Comparison of ENCODE assay signal across 11 cellular contexts in the genomic region with DNA sequence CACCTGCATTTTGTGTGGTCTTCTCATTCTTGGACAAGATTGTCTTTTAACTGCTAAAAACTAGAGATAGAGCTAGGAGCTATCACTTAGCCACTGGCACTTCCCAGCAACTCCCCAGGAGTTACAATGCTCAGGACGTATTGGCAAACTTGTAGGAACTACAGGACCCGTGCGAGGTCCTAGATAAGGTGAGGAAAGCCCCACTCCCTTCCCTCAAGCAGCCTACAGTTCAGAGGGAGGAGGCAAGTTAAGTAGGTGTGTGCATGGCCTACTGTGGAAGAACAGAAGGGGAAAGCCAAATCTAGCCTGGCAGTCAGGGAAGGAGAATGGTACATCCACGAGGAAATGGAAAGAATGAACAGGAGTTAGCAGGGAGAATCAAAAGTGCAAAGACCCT.
DNase-seq lines count a peak whose midpoint lies in the region; ATAC-seq and TF ChIP-seq lines count a peak whose summit lies in the region.
"Had no signal": no experiment of that assay in that cellular context is flagged by ENCODE, and none has a peak within 500 bp of the region (broad histone marks: within the 10 kb centered on the region; RNA-seq: fewer than 3 reads in every experiment).

No MANE protein-coding gene starts in this region.

- H3K9me3 ChIP-seq in OCI-LY1 (ENCODE audit: low read length) (no peaks in the 10 kb centered on the region), esophagus muscularis mucosa (no peaks in the 10 kb centered on the region)
- H3K9me3 ChIP-seq: tibial nerve had no signal

- intact Hi-C loops in esophagus muscularis mucosa (cut with DNase I) = no loop called here
- intact Hi-C loops in activated CD4-positive, alpha-beta T cell treated with anti-CD3 and anti-CD28 coated beads, Interleukin-2, amount 10 ng/mL, durations not matched to agents 24 days and 14 days (cut with micrococcal nuclease) = no loop called here

- ATAC-seq in activated T-cell treated with anti-CD3 and anti-CD28 coated beads, Interleukin-2, amount 50 U/mL, for 4 hours = peak in 1 of 2 donors; percentile 14
- ATAC-seq in stimulated activated naive CD8-positive, alpha-beta T cell treated with anti-CD3 and anti-CD28 coated beads, Interleukin-15, amount 100 ng/mL, for 72 hours = no peak
- ATAC-seq in GM21360 (IDR thresholded peaks at IDR 0.05; ENCODE audit: unreplicated experiment) = no peak

- H3K36me3 Mint-ChIP-seq in activated T-cell treated with anti-CD3 and anti-CD28 coated beads, Interleukin-2, amount 50 U/mL, for 4 hours (ENCODE audit: insufficient read depth) = no peaks in the 10 kb centered on the region
- H3K36me3 Mint-ChIP-seq in activated CD4-positive, alpha-beta T cell treated with anti-CD3 and anti-CD28 coated beads, Interleukin-2, amount 10 ng/mL, durations not matched to agents 24 days and 14 days (ENCODE audit: low read depth) = no peaks in the 10 kb centered on the region

- no peak for TF ChIP-seq EP300 in esophagus muscularis mucosa (IDR thresholded peaks at IDR 0.05)

- no peak overlapping the region for H3K9ac ChIP-seq in OCI-LY1 (ENCODE audit: low read length)

- no peaks in the 10 kb centered on the region for H3K9me2 ChIP-seq in OCI-LY1 (ENCODE audit: low read depth, low read length)

- TF ChIP-seq POLR2A in esophagus muscularis mucosa (IDR thresholded peaks at IDR 0.05; ENCODE audit: low read depth) = no peak

- H3K4me1 ChIP-seq in OCI-LY1 (ENCODE audit: insufficient read depth, low read length, severe bottlenecking) (peaks cover 7% of the 10 kb centered on the region), esophagus muscularis mucosa (peaks cover 12 to 28% (median 20%) of the 10 kb centered on the region in 4 donors)

- H3K36me3 ChIP-seq in OCI-LY1 (ENCODE audit: insufficient read depth, low read length) (no peaks in the 10 kb centered on the region), esophagus muscularis mucosa (no peaks in the 10 kb centered on the region)
- H3K36me3 ChIP-seq: tibial nerve had no signal

- H3K4me2 ChIP-seq in OCI-LY1 (ENCODE audit: low read length) = peak overlapping the region; percentile 43; the same call in 1 of the 2 replicates

- no peaks in the 10 kb centered on the region for H3K79me2 ChIP-seq in OCI-LY1 (ENCODE audit: insufficient read depth, low read length)

- peaks cover 8% of the 10 kb centered on the region for H3K27me3 Mint-ChIP-seq in activated T-cell treated with anti-CD3 and anti-CD28 coated beads, Interleukin-2, amount 50 U/mL, for 4 hours (ENCODE audit: low read depth)
- H3K27me3 Mint-ChIP-seq in stimulated activated naive CD8-positive, alpha-beta T cell treated with anti-CD3 and anti-CD28 coated beads, Interleukin-15, amount 100 ng/mL, for 72 hours = peaks cover 22% of the 10 kb centered on the region
- peaks cover 21% of the 10 kb centered on the region for H3K27me3 Mint-ChIP-seq in activated CD4-positive, alpha-beta T cell treated with anti-CD3 and anti-CD28 coated beads, Interleukin-2, amount 10 ng/mL, durations not matched to agents 24 days and 14 days

- H3K4me3 Mint-ChIP-seq in activated T-cell treated with anti-CD3 and anti-CD28 coated beads, Interleukin-2, amount 50 U/mL, for 4 hours = peak overlapping the region; percentile 74
- H3K4me3 Mint-ChIP-seq in stimulated activated naive CD8-positive, alpha-beta T cell treated with anti-CD3 and anti-CD28 coated beads, Interleukin-15, amount 100 ng/mL, for 72 hours = peak overlapping the region; percentile 67 to 81
- H3K4me3 Mint-ChIP-seq in activated CD4-positive, alpha-beta T cell treated with anti-CD3 and anti-CD28 coated beads, Interleukin-2, amount 10 ng/mL, durations not matched to agents 24 days and 14 days = no peak overlapping the region

- no peak overlapping the region for H3K27ac Mint-ChIP-seq in stimulated activated naive CD8-positive, alpha-beta T cell treated with anti-CD3 and anti-CD28 coated beads, Interleukin-15, amount 100 ng/mL, for 72 hours
- H3K27ac Mint-ChIP-seq in activated CD4-positive, alpha-beta T cell treated with anti-CD3 and anti-CD28 coated beads, Interleukin-2, amount 10 ng/mL, durations not matched to agents 24 days and 14 days = no peak overlapping the region

- H3K27ac ChIP-seq in OCI-LY1 (ENCODE audit: low read depth, low read length, poor library complexity, severe bottlenecking) (no peak overlapping the region), esophagus muscularis mucosa (replicated peaks in 1 of 4) (peak overlapping the region; percentile 21 to 61 (median 57))

- H3K4me1 Mint-ChIP-seq in activated T-cell treated with anti-CD3 and anti-CD28 coated beads, Interleukin-2, amount 50 U/mL, for 4 hours (ENCODE audit: low read depth) = peaks cover 10% of the 10 kb centered on the region
- peaks cover 24% of the 10 kb centered on the region for H3K4me1 Mint-ChIP-seq in stimulated activated naive CD8-positive, alpha-beta T cell treated with anti-CD3 and anti-CD28 coated beads, Interleukin-15, amount 100 ng/mL, for 72 hours
- H3K4me1 Mint-ChIP-seq in activated CD4-positive, alpha-beta T cell treated with anti-CD3 and anti-CD28 coated beads, Interleukin-2, amount 10 ng/mL, durations not matched to agents 24 days and 14 days = peaks cover 8% of the 10 kb centered on the region

- no peak overlapping the region for H3K4me3 ChIP-seq in OCI-LY1 (ENCODE audit: low read depth, low read length, poor library complexity, severe bottlenecking)
- peak overlapping the region in 1 of 4 donors; percentile 20 for H3K4me3 ChIP-seq in esophagus muscularis mucosa

- no peak for DNase-seq in activated T-cell treated with anti-CD3 and anti-CD28 coated beads, Interleukin-2, amount 50 U/mL, for 4 hours
- DNase-seq in activated T-cell treated with anti-CD3 and anti-CD28 coated beads, Interleukin-2, amount 50 U/mL, for 1 hour = no peak
- DNase-seq in esophagus muscularis mucosa (ENCODE audit: extremely low spot score) (no peak), GOT3 (lab: John Stamatoyannopoulos, UW) (no peak)
- DNase-seq in stimulated activated naive CD8-positive, alpha-beta T cell treated with anti-CD3 and anti-CD28 coated beads, Interleukin-15, amount 100 ng/mL, for 72 hours = no peak
- DNase-seq in activated CD4-positive, alpha-beta T cell treated with anti-CD3 and anti-CD28 coated beads, Interleukin-2, amount 10 ng/mL, durations not matched to agents 24 days and 14 days = no peak
- DNase-seq: 8988T, MM.1S had no signal

- no peak overlapping the region for H2AFZ ChIP-seq in OCI-LY1 (ENCODE audit: low read length)

- H3K27me3 ChIP-seq in OCI-LY1 (ENCODE audit: insufficient read depth, low read length) (no peaks in the 10 kb centered on the region; the same call in 1 of the 2 replicates), esophagus muscularis mucosa (no peaks in the 10 kb centered on the region)
- H3K27me3 ChIP-seq: tibial nerve had no signal

- no peaks in the 10 kb centered on the region for H3K9me3 Mint-ChIP-seq in activated T-cell treated with anti-CD3 and anti-CD28 coated beads, Interleukin-2, amount 50 U/mL, for 4 hours
- H3K9me3 Mint-ChIP-seq in stimulated activated naive CD8-positive, alpha-beta T cell treated with anti-CD3 and anti-CD28 coated beads, Interleukin-15, amount 100 ng/mL, for 72 hours = no peaks in the 10 kb centered on the region
- H3K9me3 Mint-ChIP-seq in activated CD4-positive, alpha-beta T cell treated with anti-CD3 and anti-CD28 coated beads, Interleukin-2, amount 10 ng/mL, durations not matched to agents 24 days and 14 days = no peaks in the 10 kb centered on the region

- no peaks in the 10 kb centered on the region for H3F3A ChIP-seq in OCI-LY1 (ENCODE audit: insufficient read depth, low read length)

- no peak for TF ChIP-seq CTCF in OCI-LY1 (IDR thresholded peaks at IDR 0.05; ENCODE audit: low read length)
- TF ChIP-seq CTCF in esophagus muscularis mucosa (IDR thresholded peaks at IDR 0.05) = no peak

- 86% methylated on average over 4 of the region's 4 CpGs for WGBS in esophagus muscularis mucosa

- H4K20me1 ChIP-seq in OCI-LY1 (ENCODE audit: insufficient read depth, low read length) = no peaks in the 10 kb centered on the region
